In the genomic region with DNA sequence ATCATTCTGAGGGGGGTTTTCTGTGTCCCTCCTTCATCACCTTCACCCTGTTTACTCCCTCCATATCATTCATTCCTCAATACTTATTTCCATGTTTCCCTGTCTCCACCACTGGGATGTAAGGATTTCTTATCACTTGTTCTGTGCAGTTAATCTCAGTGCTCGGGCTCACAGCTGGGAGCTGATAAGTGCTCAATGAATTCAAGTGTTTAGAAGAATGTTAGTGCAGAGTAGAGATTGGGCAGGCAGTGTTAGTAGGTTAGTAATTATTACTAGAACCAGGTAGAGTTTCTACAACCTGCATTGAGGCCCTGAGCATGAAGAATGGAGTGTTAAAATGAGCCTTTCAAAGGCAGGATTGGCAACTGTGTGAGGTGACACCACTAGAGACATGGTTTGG, we compare ENCODE assay signal across 21 cellular contexts.
"Had no signal": no experiment of that assay in that cellular context is flagged by ENCODE, and none has a peak within 500 bp of the region (broad histone marks: within the 10 kb centered on the region; RNA-seq: fewer than 3 reads in every experiment).

No MANE protein-coding gene starts in this region.

- H3K4me3 Mint-ChIP-seq: immature natural killer cell had no signal

- H3K9me3 ChIP-seq: esophagus muscularis mucosa, gastroesophageal sphincter, heart left ventricle, lower lobe of right lung had no signal

- H3K27ac ChIP-seq: coronary artery, dorsolateral prefrontal cortex, esophagus muscularis mucosa, foreskin keratinocyte, gastroesophageal sphincter, heart left ventricle, hepatocyte, lower lobe of right lung had no signal

- H3K27ac Mint-ChIP-seq: immature natural killer cell had no signal

- H3K4me3 ChIP-seq: coronary artery, dorsolateral prefrontal cortex, esophagus muscularis mucosa, gastroesophageal sphincter, heart left ventricle, hepatocyte, lower lobe of right lung had no signal

- H3K4me2 ChIP-seq: hepatocyte had no signal

- ATAC-seq: foreskin keratinocyte, gastroesophageal sphincter, heart left ventricle, left colon, left lobe of liver, left ventricle myocardium superior, lower lobe of right lung had no signal

- H3K9me3 Mint-ChIP-seq: immature natural killer cell had no signal

- DNase-seq: dermis blood vessel endothelial cell; dorsolateral prefrontal cortex; effector CD4-positive, alpha-beta T cell; effector memory CD4-positive, alpha-beta T cell; foreskin keratinocyte; heart left ventricle; hypothalamus; immature natural killer cell; islet precursor cell; kidney; kidney glomerular epithelial cell; left colon; left ventricle myocardium superior; lower lobe of right lung; mesenchymal stem cell; midbrain had no signal

- H3K79me2 ChIP-seq: hepatocyte had no signal

- H3K36me3 ChIP-seq: esophagus muscularis mucosa, gastroesophageal sphincter, heart left ventricle, lower lobe of right lung had no signal

- H3K27me3 ChIP-seq: dorsolateral prefrontal cortex, esophagus muscularis mucosa, foreskin keratinocyte, gastroesophageal sphincter, heart left ventricle, hepatocyte had no signal

- H3K4me1 ChIP-seq: foreskin keratinocyte, lower lobe of right lung had no signal

- H2AFZ ChIP-seq: hepatocyte had no signal
